ENCODE assay signal across 7 cellular contexts in genomic region chr9:123081824-123082223, GRCh38. TPM values are rescaled to one million over a fixed set of nuclear protein-coding genes. Genes with fewer than 3 reads are reported as not detected.
A peak's percentile ranks its signal among the peaks of the same experiment; 100 is the strongest.
DNase-seq lines count a peak whose midpoint lies in the region; ATAC-seq and TF ChIP-seq lines count a peak whose summit lies in the region.

No MANE protein-coding gene starts in this region.

- in situ Hi-C loops in KBM-7 (cut with MboI; ENCODE audit: low pct_unique_long_range_greater_than_20kb, low sequenced_read_pairs) = loop anchor here (10.0 kb wide), 1 partner anchor 273 kb away; the partner anchor contains the start of gene CRB2

- H3K9me3 Mint-ChIP-seq in stimulated activated naive B cell treated with anti-CD40 and anti-IgM and Interleukin-4, amounts not matched to agents 10 μg/mL and 1 μg/mL and 100 μg/mL, for 72 hours = no peaks in the 10 kb centered on the region

- H3K4me3 Mint-ChIP-seq in stimulated activated naive B cell treated with anti-CD40 and anti-IgM and Interleukin-4, amounts not matched to agents 10 μg/mL and 1 μg/mL and 100 μg/mL, for 72 hours = no peak overlapping the region

- peaks cover 39 to 64% of the 10 kb centered on the region in 2 donors for H3K36me3 Mint-ChIP-seq in stimulated activated naive B cell treated with anti-CD40 and anti-IgM and Interleukin-4, amounts not matched to agents 10 μg/mL and 1 μg/mL and 100 μg/mL, for 72 hours

- H3K27ac Mint-ChIP-seq in stimulated activated naive B cell treated with anti-CD40 and anti-IgM and Interleukin-4, amounts not matched to agents 10 μg/mL and 1 μg/mL and 100 μg/mL, for 72 hours = peak overlapping the region; percentile 82

- DNase-seq in Daoy (ENCODE audit: low read depth) (peak; percentile 49), KBM-7 (peak; percentile 70), heart right ventricle (no peak), GM19240 (ENCODE audit: insufficient read length, low spot score) (no peak)
- no peak for DNase-seq in stimulated activated naive B cell treated with anti-CD40 and anti-IgM and Interleukin-4, amounts not matched to agents 10 μg/mL and 1 μg/mL and 100 μg/mL, for 72 hours

- no peaks in the 10 kb centered on the region for H3K27me3 ChIP-seq in heart right ventricle

- H3K27ac ChIP-seq in VCaP (no peak overlapping the region), heart right ventricle (no peak overlapping the region)

- peaks cover 0 to 3% (median 0%) of the 10 kb centered on the region in 9 donors for H3K4me1 ChIP-seq in heart right ventricle

- peaks cover 19 to 27% of the 10 kb centered on the region in 2 donors for H3K4me1 Mint-ChIP-seq in stimulated activated naive B cell treated with anti-CD40 and anti-IgM and Interleukin-4, amounts not matched to agents 10 μg/mL and 1 μg/mL and 100 μg/mL, for 72 hours

- no peak overlapping the region for H3K4me3 ChIP-seq in heart right ventricle

- no peaks in the 10 kb centered on the region for H3K27me3 Mint-ChIP-seq in stimulated activated naive B cell treated with anti-CD40 and anti-IgM and Interleukin-4, amounts not matched to agents 10 μg/mL and 1 μg/mL and 100 μg/mL, for 72 hours

- peaks cover 0 to 98% (median 39%) of the 10 kb centered on the region in 9 donors for H3K36me3 ChIP-seq in heart right ventricle

- peak; percentile 89 for TF ChIP-seq CTCF in VCaP (conservative IDR thresholded peaks at IDR 0.05)
- TF ChIP-seq CTCF in heart right ventricle (IDR thresholded peaks at IDR 0.05) = peak in 8 of 9 donors; percentile 11 to 63 (median 51)

- no peaks in the 10 kb centered on the region for H3K9me3 ChIP-seq in heart right ventricle

- 21 to 31% methylated on average over 2 of the region's 2 CpGs for WGBS in heart right ventricle, 2 donors

- ATAC-seq in heart right ventricle (peak in 1 of 8 donors; percentile 41), GM18873 (IDR thresholded peaks at IDR 0.05; ENCODE audit: low FRiP score, unreplicated experiment) (no peak)
- peak; percentile 59 to 72 for ATAC-seq in stimulated activated naive B cell treated with anti-CD40 and anti-IgM and Interleukin-4, amounts not matched to agents 10 μg/mL and 1 μg/mL and 100 μg/mL, for 72 hours (replicated peaks)

- intact Hi-C loops in heart right ventricle (cut with DNase I) = loop anchor here in 9 of 10 donors (2.0 to 10.0 kb wide), 6 partner anchors 143 to 273 kb away; partner anchors contain the start of gene CRB2 (in 1 of the 9)

RNA-seq across cellular contexts. Expression of gene GPR21, which starts 48.4 kb away (rescaled TPM):
- not detected in 2 replicates for total RNA-seq in Daoy (2014; rRNA removed; shearing (Covaris generic))
- total RNA-seq in heart right ventricle = under 1 TPM in 7 of 10 donors, not detected in 3; 0.32 to 0.95 (median 0.65) TPM
- polyA plus RNA-seq in heart right ventricle = under 1 TPM in 1 of 2 donors, not detected in 1; 0.25 TPM

Comparison
In these comparisons a context has a peak if more than half of its experiments do, and no peak if none do; other contexts are left out.
1. DNase-seq: peak in Daoy (single experiment) and KBM-7 (single experiment); none in heart right ventricle (0 of 2), stimulated activated naive B cell treated with anti-CD40 and anti-IgM and Interleukin-4, amounts not matched to agents 10 μg/mL and 1 μg/mL and 100 μg/mL, for 72 hours (single experiment) and GM19240 (single experiment).